In the genomic region with DNA sequence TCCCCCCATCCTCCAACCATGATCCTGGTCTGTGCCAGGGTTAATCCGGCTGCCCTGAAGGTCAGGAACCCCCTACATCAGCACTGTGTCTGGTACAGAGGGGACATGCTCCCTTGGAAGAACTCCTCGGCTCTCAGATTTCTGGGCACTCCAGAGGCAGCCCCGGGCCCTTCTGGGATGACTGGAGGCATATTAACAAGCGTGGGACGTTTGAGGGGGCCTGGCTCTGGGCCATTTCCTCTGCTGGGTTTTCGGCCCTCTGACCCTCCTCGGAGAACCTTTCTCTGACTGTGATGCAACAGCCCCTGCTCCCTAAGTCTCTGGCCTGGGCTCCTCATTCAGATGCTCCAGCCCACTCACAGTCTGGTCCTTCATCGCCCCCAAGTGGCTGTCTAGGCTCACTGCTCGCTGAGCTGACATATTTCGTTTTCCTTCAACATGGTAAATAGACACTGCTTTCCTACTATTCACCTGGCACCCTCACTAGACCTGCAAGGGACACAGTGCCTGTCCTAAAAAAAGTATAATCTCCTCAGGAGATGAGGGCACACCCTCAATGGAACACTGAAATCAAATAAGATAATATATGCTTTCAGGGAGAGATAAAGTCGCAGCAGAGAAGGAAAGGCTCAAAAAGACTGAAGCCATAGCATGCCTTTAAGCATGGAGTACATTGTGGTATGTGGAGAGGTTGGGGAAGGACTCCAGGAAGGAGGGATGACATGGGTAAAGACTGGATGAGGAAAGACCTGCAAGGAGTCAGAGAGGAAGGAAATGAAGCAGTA, we compare ENCODE assay signal across 8 cellular contexts.
DNase-seq lines count a peak whose midpoint lies in the region; ATAC-seq and TF ChIP-seq lines count a peak whose summit lies in the region.

No MANE protein-coding gene starts in this region.

- no peaks in the 10 kb centered on the region for H3K27me3 Mint-ChIP-seq in activated CD4-positive, alpha-beta T cell treated with anti-CD3 and anti-CD28 coated beads, Interleukin-2, amount 10 ng/mL, durations not matched to agents 24 days and 14 days

- no TSS peak for BruUV-seq in OCI-LY7 (replicated peaks; lab: Mats Ljungman, UMichigan)

- H3K27me3 ChIP-seq in HUES6 (ENCODE audit: control insufficient read depth, insufficient read depth, low read length) (no peaks in the 10 kb centered on the region), brain microvascular endothelial cell (replicated peaks) (no peaks in the 10 kb centered on the region)

- peak overlapping the region; percentile 42 for H3K9ac ChIP-seq in HUES6 (ENCODE audit: low read length)

- H4K20me1 ChIP-seq in OCI-LY7 (ENCODE audit: insufficient read depth, low read length) = no peaks in the 10 kb centered on the region

- no peak overlapping the region for H3K4me2 ChIP-seq in OCI-LY7 (ENCODE audit: low read length)

- no peaks in the 10 kb centered on the region for H3K9me2 ChIP-seq in OCI-LY7 (ENCODE audit: insufficient read depth, low read length)

- peaks cover 19% of the 10 kb centered on the region; the same call in 1 of the 2 replicates for H3K4me1 ChIP-seq in HUES6 (ENCODE audit: control insufficient read depth, insufficient read depth, low read length)
- no peaks in the 10 kb centered on the region for H3K4me1 ChIP-seq in OCI-LY7 (ENCODE audit: insufficient read depth, low read length, poor library complexity, severe bottlenecking)

- in situ Hi-C loops in brain microvascular endothelial cell (cut with HindIII; ENCODE audit: low pct_ligation_motif_present, low sequenced_read_pairs) = no loop called here

- H3K27ac Mint-ChIP-seq in activated CD4-positive, alpha-beta T cell treated with anti-CD3 and anti-CD28 coated beads, Interleukin-2, amount 10 ng/mL, durations not matched to agents 24 days and 14 days = no peak overlapping the region

- TF ChIP-seq CTCF in OCI-LY7 (conservative IDR thresholded peaks at IDR 0.05; ENCODE audit: low read length) = peak; percentile 84
- peak; percentile 88 for TF ChIP-seq CTCF in brain microvascular endothelial cell (IDR thresholded peaks at IDR 0.05; ENCODE audit: low read depth, low read length, missing control alignments)

- H3K9me3 ChIP-seq in HUES6 (ENCODE audit: control insufficient read depth, insufficient read depth, low read depth, low read length) = no peaks in the 10 kb centered on the region
- no peaks in the 10 kb centered on the region for H3K9me3 ChIP-seq in OCI-LY7 (ENCODE audit: low read length)

- peak; percentile 72 for DNase-seq in activated CD4-positive, alpha-beta T cell treated with anti-CD3 and anti-CD28 coated beads, Interleukin-2, amount 10 ng/mL, durations not matched to agents 24 days and 14 days
- DNase-seq in activated CD4-positive, alpha-beta T cell treated with anti-CD3 and anti-CD28 coated beads for 1 hour = no peak
- peak; percentile 62 for DNase-seq in OCI-LY7 (ENCODE audit: low spot score)
- peak; percentile 55 for DNase-seq in brain microvascular endothelial cell
- peak; percentile 84 for DNase-seq in inferior parietal cortex (ENCODE audit: extremely low spot score)
- DNase-seq in stimulated activated CD8-positive, alpha-beta memory T cell treated with anti-CD3 and anti-CD28 coated beads, Interleukin-12 subunit alpha, Interleukin-12 subunit beta, amount 100 ng/mL, for 1 hour (ENCODE audit: low read depth) = peak; percentile 2

- POLR2A ChIA-PET in OCI-LY7 (lab: Charles Lee) = no interaction called here

- ATAC-seq in GM21526 (IDR thresholded peaks at IDR 0.05; ENCODE audit: low FRiP score, unreplicated experiment) = peak; percentile 92

- no peaks in the 10 kb centered on the region for H3K36me3 Mint-ChIP-seq in activated CD4-positive, alpha-beta T cell treated with anti-CD3 and anti-CD28 coated beads, Interleukin-2, amount 10 ng/mL, durations not matched to agents 24 days and 14 days (ENCODE audit: low read depth)

- no peak overlapping the region for H3K4me3 Mint-ChIP-seq in activated CD4-positive, alpha-beta T cell treated with anti-CD3 and anti-CD28 coated beads, Interleukin-2, amount 10 ng/mL, durations not matched to agents 24 days and 14 days

- H3K36me3 ChIP-seq in HUES6 (ENCODE audit: control insufficient read depth, insufficient read depth, low read length) (no peaks in the 10 kb centered on the region), OCI-LY7 (ENCODE audit: insufficient read depth, low read length) (no peaks in the 10 kb centered on the region), brain microvascular endothelial cell (replicated peaks) (no peaks in the 10 kb centered on the region)

- H3K27ac ChIP-seq in HUES6 (ENCODE audit: low read depth, low read length) (no peak overlapping the region), OCI-LY7 (ENCODE audit: low read depth, low read length, poor library complexity, severe bottlenecking) (no peak overlapping the region), brain microvascular endothelial cell (no peak overlapping the region)

- no peaks in the 10 kb centered on the region for H3K4me1 Mint-ChIP-seq in activated CD4-positive, alpha-beta T cell treated with anti-CD3 and anti-CD28 coated beads, Interleukin-2, amount 10 ng/mL, durations not matched to agents 24 days and 14 days

- H3K79me2 ChIP-seq in OCI-LY7 (ENCODE audit: insufficient read depth, low read depth, low read length) = no peaks in the 10 kb centered on the region

- intact Hi-C loops in activated CD4-positive, alpha-beta T cell treated with anti-CD3 and anti-CD28 coated beads, Interleukin-2, amount 10 ng/mL, durations not matched to agents 24 days and 14 days (cut with micrococcal nuclease) = no loop called here
- intact Hi-C loops in OCI-LY7 (cut with micrococcal nuclease; ENCODE audit: unreplicated experiment) = loop anchor here (10.0 kb wide), 2 partner anchors 405 to 885 kb away; partner anchors contain the start of gene TRPC7

- H3K4me3 ChIP-seq in HUES6 (ENCODE audit: low read depth, low read length) (no peak overlapping the region), OCI-LY7 (ENCODE audit: low read depth, low read length, poor library complexity, severe bottlenecking) (no peak overlapping the region), brain microvascular endothelial cell (ENCODE audit: low read depth, low read length) (no peak overlapping the region)

- no peak overlapping the region for H2AFZ ChIP-seq in OCI-LY7 (ENCODE audit: low read length)

- no peaks in the 10 kb centered on the region for H3K9me3 Mint-ChIP-seq in activated CD4-positive, alpha-beta T cell treated with anti-CD3 and anti-CD28 coated beads, Interleukin-2, amount 10 ng/mL, durations not matched to agents 24 days and 14 days

- CTCF ChIA-PET in OCI-LY7 (lab: Charles Lee; ENCODE audit: unreplicated experiment) = no interaction called here
